ENCODE assay signal across 8 cellular contexts in the genomic region with DNA sequence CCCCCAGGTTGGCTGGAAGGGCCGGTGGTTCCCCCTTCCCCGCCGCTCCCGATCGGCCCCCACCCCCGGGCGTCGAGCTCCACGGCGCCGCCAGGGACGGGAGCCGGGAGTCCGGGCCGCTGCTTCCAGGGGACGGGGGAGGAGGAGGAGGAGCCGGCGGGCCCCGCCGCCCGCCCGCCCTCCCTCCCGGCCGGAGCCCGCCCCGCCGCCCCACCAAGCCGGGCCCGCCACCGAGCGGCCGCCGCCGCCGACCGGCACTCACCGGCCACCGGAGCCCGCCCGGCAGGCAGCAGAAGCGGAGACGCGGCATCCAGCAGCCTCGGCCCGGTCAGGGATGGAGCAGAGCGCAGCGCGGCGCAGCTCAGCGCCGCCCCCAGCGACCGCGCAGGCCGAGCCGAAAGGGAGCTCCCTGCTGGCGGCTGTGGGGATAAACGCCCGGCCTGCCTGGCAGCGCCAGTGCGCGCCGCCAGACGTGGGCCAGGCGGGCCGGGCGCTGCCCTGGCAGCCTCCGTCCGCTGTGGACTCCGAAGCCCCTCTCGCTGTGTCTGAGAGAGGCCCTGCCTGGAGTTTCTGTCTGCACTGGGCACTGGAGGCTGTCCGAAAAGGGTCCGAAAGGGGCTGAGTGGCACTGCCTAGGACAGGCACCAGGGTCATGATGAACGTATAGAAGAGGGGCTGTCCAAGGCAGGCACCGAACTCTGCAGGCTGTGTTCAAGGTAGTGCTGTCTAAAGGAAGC. TPM values are rescaled to one million over a fixed set of nuclear protein-coding genes. Genes with fewer than 3 reads are reported as not detected.
DNase-seq lines count a peak whose midpoint lies in the region; ATAC-seq and TF ChIP-seq lines count a peak whose summit lies in the region.

A gene with protein sequence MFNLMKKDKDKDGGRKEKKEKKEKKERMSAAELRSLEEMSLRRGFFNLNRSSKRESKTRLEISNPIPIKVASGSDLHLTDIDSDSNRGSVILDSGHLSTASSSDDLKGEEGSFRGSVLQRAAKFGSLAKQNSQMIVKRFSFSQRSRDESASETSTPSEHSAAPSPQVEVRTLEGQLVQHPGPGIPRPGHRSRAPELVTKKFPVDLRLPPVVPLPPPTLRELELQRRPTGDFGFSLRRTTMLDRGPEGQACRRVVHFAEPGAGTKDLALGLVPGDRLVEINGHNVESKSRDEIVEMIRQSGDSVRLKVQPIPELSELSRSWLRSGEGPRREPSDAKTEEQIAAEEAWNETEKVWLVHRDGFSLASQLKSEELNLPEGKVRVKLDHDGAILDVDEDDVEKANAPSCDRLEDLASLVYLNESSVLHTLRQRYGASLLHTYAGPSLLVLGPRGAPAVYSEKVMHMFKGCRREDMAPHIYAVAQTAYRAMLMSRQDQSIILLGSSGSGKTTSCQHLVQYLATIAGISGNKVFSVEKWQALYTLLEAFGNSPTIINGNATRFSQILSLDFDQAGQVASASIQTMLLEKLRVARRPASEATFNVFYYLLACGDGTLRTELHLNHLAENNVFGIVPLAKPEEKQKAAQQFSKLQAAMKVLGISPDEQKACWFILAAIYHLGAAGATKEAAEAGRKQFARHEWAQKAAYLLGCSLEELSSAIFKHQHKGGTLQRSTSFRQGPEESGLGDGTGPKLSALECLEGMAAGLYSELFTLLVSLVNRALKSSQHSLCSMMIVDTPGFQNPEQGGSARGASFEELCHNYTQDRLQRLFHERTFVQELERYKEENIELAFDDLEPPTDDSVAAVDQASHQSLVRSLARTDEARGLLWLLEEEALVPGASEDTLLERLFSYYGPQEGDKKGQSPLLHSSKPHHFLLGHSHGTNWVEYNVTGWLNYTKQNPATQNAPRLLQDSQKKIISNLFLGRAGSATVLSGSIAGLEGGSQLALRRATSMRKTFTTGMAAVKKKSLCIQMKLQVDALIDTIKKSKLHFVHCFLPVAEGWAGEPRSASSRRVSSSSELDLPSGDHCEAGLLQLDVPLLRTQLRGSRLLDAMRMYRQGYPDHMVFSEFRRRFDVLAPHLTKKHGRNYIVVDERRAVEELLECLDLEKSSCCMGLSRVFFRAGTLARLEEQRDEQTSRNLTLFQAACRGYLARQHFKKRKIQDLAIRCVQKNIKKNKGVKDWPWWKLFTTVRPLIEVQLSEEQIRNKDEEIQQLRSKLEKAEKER (N-terminal part only) (minus strand): TSS at position 348 of the 737 bp plus-strand sequence. CDS start 13,458 bp downstream, outside the sequence.

- ATAC-seq in GM21447 (IDR thresholded peaks at IDR 0.05; ENCODE audit: unreplicated experiment) (peak; percentile 67), RWPE2 (ENCODE audit: low read depth) (peak; percentile 72)
- ATAC-seq in stimulated activated naive CD8-positive, alpha-beta T cell treated with anti-CD3 and anti-CD28 coated beads, Interleukin-15, amount 100 ng/mL, for 72 hours, result peak; percentile 94

- no peaks in the 10 kb centered on the region for H3K9me3 Mint-ChIP-seq in IgD-negative memory B cell
- peaks cover 15% of the 10 kb centered on the region for H3K9me3 Mint-ChIP-seq in nephron progenitor cell
- no peaks in the 10 kb centered on the region for H3K9me3 Mint-ChIP-seq in stimulated activated naive CD8-positive, alpha-beta T cell treated with anti-CD3 and anti-CD28 coated beads, Interleukin-15, amount 100 ng/mL, for 72 hours

- H3K36me3 ChIP-seq in RWPE2 (ENCODE audit: low read depth), result no peaks in the 10 kb centered on the region

- H3K27ac Mint-ChIP-seq in IgD-negative memory B cell, result peak within 1 kb of the TSS in 2 of 3 donors; percentile 73 to 83
- H3K27ac Mint-ChIP-seq in nephron progenitor cell, result no peak within 1 kb of the TSS
- peak within 1 kb of the TSS; percentile 63 to 85 for H3K27ac Mint-ChIP-seq in stimulated activated naive CD8-positive, alpha-beta T cell treated with anti-CD3 and anti-CD28 coated beads, Interleukin-15, amount 100 ng/mL, for 72 hours

- no peaks in the 10 kb centered on the region for H3K36me3 Mint-ChIP-seq in IgD-negative memory B cell
- H3K36me3 Mint-ChIP-seq in nephron progenitor cell (ENCODE audit: low read depth), result no peaks in the 10 kb centered on the region

- peak within 1 kb of the TSS; percentile 90 for H3K27ac ChIP-seq in RWPE2 (ENCODE audit: poor library complexity, severe bottlenecking)

- H3K4me3 ChIP-seq in RWPE2 (ENCODE audit: severe bottlenecking), result peak within 1 kb of the TSS; percentile 42

- peak within 1 kb of the TSS; percentile 54 to 81 (median 72) for H3K4me3 Mint-ChIP-seq in IgD-negative memory B cell
- H3K4me3 Mint-ChIP-seq in nephron progenitor cell, result peak within 1 kb of the TSS; percentile 83
- peak within 1 kb of the TSS; percentile 71 to 75 for H3K4me3 Mint-ChIP-seq in stimulated activated naive CD8-positive, alpha-beta T cell treated with anti-CD3 and anti-CD28 coated beads, Interleukin-15, amount 100 ng/mL, for 72 hours

- peaks cover 32% of the 10 kb centered on the region for H3K4me1 ChIP-seq in RWPE2 (ENCODE audit: insufficient read depth, poor library complexity, severe bottlenecking)

- DNase-seq in D341Med (ENCODE audit: low spot score), result peak; percentile 99
- no peak for DNase-seq in RWPE2 (ENCODE audit: low spot score)
- DNase-seq in activated effector memory CD4-positive, alpha-beta T cell treated with Interleukin-2 at 50 U/mL for 16 hours, result peak; percentile 73
- peak; percentile 39 for DNase-seq in fibroblast of the conjunctiva (ENCODE audit: low read depth)
- peak; percentile 89 for DNase-seq in nephron progenitor cell
- DNase-seq in stimulated activated naive CD8-positive, alpha-beta T cell treated with anti-CD3 and anti-CD28 coated beads, Interleukin-15, amount 100 ng/mL, for 72 hours, result peak; percentile 82 to 86

- no peaks in the 10 kb centered on the region for H3K27me3 ChIP-seq in RWPE2 (ENCODE audit: insufficient read depth, poor library complexity, severe bottlenecking)

- H3K4me1 Mint-ChIP-seq in IgD-negative memory B cell, result peaks cover 8 to 17% (median 15%) of the 10 kb centered on the region in 3 donors
- peaks cover 40% of the 10 kb centered on the region for H3K4me1 Mint-ChIP-seq in nephron progenitor cell
- peaks cover 49% of the 10 kb centered on the region for H3K4me1 Mint-ChIP-seq in stimulated activated naive CD8-positive, alpha-beta T cell treated with anti-CD3 and anti-CD28 coated beads, Interleukin-15, amount 100 ng/mL, for 72 hours

- H3K9me3 ChIP-seq in RWPE2 (ENCODE audit: severe bottlenecking), result no peaks in the 10 kb centered on the region

- TF ChIP-seq CTCF in RWPE2 (IDR thresholded peaks at IDR 0.05; ENCODE audit: poor library complexity, severe bottlenecking) (peak; percentile 94), nephron progenitor cell (IDR thresholded peaks at IDR 0.05) (peak; percentile 66)

- no peaks in the 10 kb centered on the region for H3K27me3 Mint-ChIP-seq in IgD-negative memory B cell
- peaks cover 26% of the 10 kb centered on the region for H3K27me3 Mint-ChIP-seq in nephron progenitor cell (ENCODE audit: low read depth, poor library complexity)
- H3K27me3 Mint-ChIP-seq in stimulated activated naive CD8-positive, alpha-beta T cell treated with anti-CD3 and anti-CD28 coated beads, Interleukin-15, amount 100 ng/mL, for 72 hours, result peaks cover 8% of the 10 kb centered on the region

RNA-seq across cellular contexts. Expression of the gene that starts here (rescaled TPM):
- 39.6 TPM for polyA plus RNA-seq in IgD-negative memory B cell
